In genomic region chr13:101955764-101956163, GRCh38 we compare ENCODE assay signal across 18 cellular contexts.
DNase-seq lines count a peak whose midpoint lies in the region; ATAC-seq, FAIRE-seq and TF ChIP-seq lines count a peak whose summit lies in the region.
"Had no signal": no experiment of that assay in that cellular context is flagged by ENCODE, and none has a peak within 500 bp of the region (broad histone marks: within the 10 kb centered on the region; RNA-seq: fewer than 3 reads in every experiment).

No MANE protein-coding gene starts in this region.

- TF ChIP-seq RAD21 in liver (IDR thresholded peaks at IDR 0.05) (no peak), HepG2 (CRISPR knock-in tag; IDR thresholded peaks at IDR 0.05) (no peak)

- ATAC-seq in HepG2 (no peak), HG02852 (IDR thresholded peaks at IDR 0.05; ENCODE audit: unreplicated experiment) (peak; percentile 48), left lobe of liver (peak; percentile 50)
- ATAC-seq in natural killer cell treated with Interleukin-12 subunit alpha and Interleukin-12 subunit beta and Interleukin-15 and Interleukin-18, amount 100 ng/mL, for 72 hours = no peak
- ATAC-seq: K562 had no signal

- H3K79me2 ChIP-seq in HepG2 (ENCODE audit: insufficient read depth, low read length) = no peaks in the 10 kb centered on the region

- H3K4me2 ChIP-seq in HepG2 (ENCODE audit: low read depth, low read length) = no peak overlapping the region

- POLR2A ChIA-PET in HepG2 (lab: Yijun Ruan, JAX) = no interaction called here

- TF ChIP-seq CTCF in liver (IDR thresholded peaks at IDR 0.05; ENCODE audit: low read depth, low read length, missing input control) = no peak
- no peak for TF ChIP-seq CTCF in HepG2 (CRISPR knock-in tag; IDR thresholded peaks at IDR 0.05)

- no peaks in the 10 kb centered on the region for H3K36me3 Mint-ChIP-seq in natural killer cell treated with Interleukin-12 subunit alpha and Interleukin-12 subunit beta and Interleukin-15 and Interleukin-18, amount 100 ng/mL, for 72 hours
- H3K36me3 Mint-ChIP-seq: CD14-positive monocyte had no signal

- H3K9me3 Mint-ChIP-seq in natural killer cell treated with Interleukin-12 subunit alpha and Interleukin-12 subunit beta and Interleukin-15 and Interleukin-18, amount 100 ng/mL, for 72 hours = peaks cover 2% of the 10 kb centered on the region

- H3K4me3 ChIP-seq in liver (ENCODE audit: low read depth in 1 of 3, low read length in 3 of 3) = peak overlapping the region in 2 of 3 donors; percentile 11 to 36
- no peak overlapping the region for H3K4me3 ChIP-seq in HepG2 (replicated peaks in 1 of 3; ENCODE audit: insufficient read depth in 1 of 3, low read depth in 2 of 3, low read length in 3 of 3)
- H3K4me3 ChIP-seq: K562 had no signal

- BruUV-seq in HepG2 (replicated peaks; lab: Mats Ljungman, UMichigan) = no TSS peak

- 21% methylated on average over 3 of the region's 3 CpGs for WGBS in liver
- whole genome bisulfite sequencing in HepG2 (ENCODE audit: low lambda C conversion rate) = 0% methylated on average over 3 of the region's 3 CpGs

- H3K9me3 ChIP-seq in liver (ENCODE audit: control insufficient read depth in 4 of 4, low read length in 3 of 4) (no peaks in the 10 kb centered on the region), HepG2 (ENCODE audit: low read length) (no peaks in the 10 kb centered on the region)

- no peaks in the 10 kb centered on the region for H4K20me1 ChIP-seq in HepG2 (ENCODE audit: insufficient read depth, low read length)

- no peak for TF ChIP-seq EP300 in HepG2 (IDR thresholded peaks at IDR 0.05; ENCODE audit: low read depth in 2 of 2, low read length in 2 of 2)
- TF ChIP-seq EP300 in HepG2 (CRISPR knock-in tag; IDR thresholded peaks at IDR 0.05; ENCODE audit: borderline replicate concordance) = no peak

- no peak overlapping the region for H3K27ac Mint-ChIP-seq in natural killer cell treated with Interleukin-12 subunit alpha and Interleukin-12 subunit beta and Interleukin-15 and Interleukin-18, amount 100 ng/mL, for 72 hours
- H3K27ac Mint-ChIP-seq: CD14-positive monocyte had no signal

- H3K9ac ChIP-seq in liver (ENCODE audit: low read depth in 1 of 2, low read length in 2 of 2) = no peak overlapping the region
- no peak overlapping the region for H3K9ac ChIP-seq in HepG2 (ENCODE audit: insufficient read depth, low read depth, low read length)

- no peak overlapping the region for H3K27ac ChIP-seq in liver (ENCODE audit: low read depth in 1 of 2, low read length in 2 of 2)
- H3K27ac ChIP-seq in HepG2 (ENCODE audit: extremely low read length, insufficient read depth, low read length) = no peak overlapping the region
- H3K27ac ChIP-seq: 22Rv1, HL-60 had no signal

- no peaks in the 10 kb centered on the region for H3K27me3 ChIP-seq in liver (ENCODE audit: control insufficient read depth in 4 of 4, insufficient read depth in 4 of 4, low read length in 3 of 4)
- H3K27me3 ChIP-seq in HepG2 (ENCODE audit: control insufficient read depth in 1 of 2, insufficient read depth in 2 of 2, low read length in 2 of 2) = no peaks in the 10 kb centered on the region

- no peaks in the 10 kb centered on the region for H3K36me3 ChIP-seq in liver (ENCODE audit: control insufficient read depth in 4 of 4, insufficient read depth in 3 of 4, low read depth in 1 of 4, low read length in 3 of 4)
- H3K36me3 ChIP-seq in HepG2 (replicated peaks in 1 of 2; ENCODE audit: control insufficient read depth in 1 of 2, insufficient read depth in 2 of 2, low read length in 2 of 2) = no peaks in the 10 kb centered on the region

- no peaks in the 10 kb centered on the region for H3K27me3 Mint-ChIP-seq in natural killer cell treated with Interleukin-12 subunit alpha and Interleukin-12 subunit beta and Interleukin-15 and Interleukin-18, amount 100 ng/mL, for 72 hours

- TF ChIP-seq POLR2A in HepG2 (IDR thresholded peaks at IDR 0.05; ENCODE audit: insufficient read depth in 1 of 2, low read depth in 2 of 2, low read length in 2 of 2) = no peak

- H3K4me3 Mint-ChIP-seq in natural killer cell treated with Interleukin-12 subunit alpha and Interleukin-12 subunit beta and Interleukin-15 and Interleukin-18, amount 100 ng/mL, for 72 hours = no peak overlapping the region
- H3K4me3 Mint-ChIP-seq: CD14-positive monocyte had no signal

- intact Hi-C loops in HepG2 (cut with micrococcal nuclease; ENCODE audit: unreplicated experiment) = no loop called here

- CTCF ChIA-PET in HepG2 (lab: Yijun Ruan, JAX; ENCODE audit: low intra/inter-chr PET ratio, low total read pairs) = no interaction called here

- DNase-seq in HepG2 (ENCODE audit: low spot score) (no peak), OCI-M1 (lab: John Stamatoyannopoulos, UW) (peak; percentile 65), left lobe of liver (ENCODE audit: low spot score) (no peak), NCI-H2227 (lab: John Stamatoyannopoulos, UW; ENCODE audit: unreplicated experiment) (no peak), iPS-NIHi7 (ENCODE audit: extremely low spot score) (no peak)
- no peak for DNase-seq in natural killer cell treated with Interleukin-12 subunit alpha and Interleukin-12 subunit beta and Interleukin-15 and Interleukin-18, amount 100 ng/mL, for 72 hours (ENCODE audit: low spot score)
- DNase-seq: HCEC 1CT, NCI-H1436, NCI-H2081, NCI-H2227 treated with DMSO at 0.1 percent for 48 hours, NCI-H524 treated with DMSO at 0.1 percent for 48 hours had no signal

- no peaks in the 10 kb centered on the region for H3K4me1 Mint-ChIP-seq in natural killer cell treated with Interleukin-12 subunit alpha and Interleukin-12 subunit beta and Interleukin-15 and Interleukin-18, amount 100 ng/mL, for 72 hours (ENCODE audit: low read depth in 2 of 2)
- H3K4me1 Mint-ChIP-seq: CD14-positive monocyte had no signal

- in situ Hi-C loops in HepG2 (cut with HindIII; ENCODE audit: extremely low pct_ligation_motif_present, low pct_unique_long_range_greater_than_20kb) = loop anchor here (25.0 kb wide), 1 partner anchor 607 kb away; no protein-coding TSS in a partner anchor

- H3K4me1 ChIP-seq in liver (ENCODE audit: control insufficient read depth in 4 of 4, insufficient read depth in 4 of 4, low read length in 3 of 4) = no peaks in the 10 kb centered on the region
- no peaks in the 10 kb centered on the region for H3K4me1 ChIP-seq in HepG2 (ENCODE audit: insufficient read depth, low read length)

- no peak overlapping the region for H2AFZ ChIP-seq in HepG2 (ENCODE audit: low read length)

- FAIRE-seq in HepG2 (lab: Jason Lieb, UNC) = no peak
- FAIRE-seq: GM12892, K562 had no signal

TF ChIP-seq in liver, 16 proteins besides CTCF, POLR2A, EP300 and RAD21 (continues in another document):
- no peak for TF ChIP-seq YY1 (IDR thresholded peaks at IDR 0.05)
- TF ChIP-seq, protein P1, sequence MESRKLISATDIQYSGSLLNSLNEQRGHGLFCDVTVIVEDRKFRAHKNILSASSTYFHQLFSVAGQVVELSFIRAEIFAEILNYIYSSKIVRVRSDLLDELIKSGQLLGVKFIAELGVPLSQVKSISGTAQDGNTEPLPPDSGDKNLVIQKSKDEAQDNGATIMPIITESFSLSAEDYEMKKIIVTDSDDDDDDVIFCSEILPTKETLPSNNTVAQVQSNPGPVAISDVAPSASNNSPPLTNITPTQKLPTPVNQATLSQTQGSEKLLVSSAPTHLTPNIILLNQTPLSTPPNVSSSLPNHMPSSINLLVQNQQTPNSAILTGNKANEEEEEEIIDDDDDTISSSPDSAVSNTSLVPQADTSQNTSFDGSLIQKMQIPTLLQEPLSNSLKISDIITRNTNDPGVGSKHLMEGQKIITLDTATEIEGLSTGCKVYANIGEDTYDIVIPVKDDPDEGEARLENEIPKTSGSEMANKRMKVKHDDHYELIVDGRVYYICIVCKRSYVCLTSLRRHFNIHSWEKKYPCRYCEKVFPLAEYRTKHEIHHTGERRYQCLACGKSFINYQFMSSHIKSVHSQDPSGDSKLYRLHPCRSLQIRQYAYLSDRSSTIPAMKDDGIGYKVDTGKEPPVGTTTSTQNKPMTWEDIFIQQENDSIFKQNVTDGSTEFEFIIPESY (IDR thresholded peaks at IDR 0.05) = no peak
- TF ChIP-seq EGR1 (IDR thresholded peaks at IDR 0.05; ENCODE audit: low read depth in 2 of 2) = no peak
- no peak for TF ChIP-seq MAX (IDR thresholded peaks at IDR 0.05)
- no peak for TF ChIP-seq NR2F2 (IDR thresholded peaks at IDR 0.05)

TF ChIP-seq in HepG2, 621 proteins besides CTCF, POLR2A, EP300 and RAD21 (continues in another document):
- TF ChIP-seq TAF15 (IDR thresholded peaks at IDR 0.05; ENCODE audit: low read depth, low read length, poor library complexity, severe bottlenecking) = no peak
- no peak for TF ChIP-seq ZNF850 (CRISPR knock-in tag; conservative IDR thresholded peaks at IDR 0.05)
- TF ChIP-seq DNMT3B (CRISPR knock-in tag; conservative IDR thresholded peaks at IDR 0.05) = no peak
- no peak for TF ChIP-seq CBX2 (IDR thresholded peaks at IDR 0.05; ENCODE audit: low read depth, low read length)
- TF ChIP-seq CBX2 (CRISPR knock-in tag; IDR thresholded peaks at IDR 0.05; ENCODE audit: low read depth) = no peak
- TF ChIP-seq BRF2 (CRISPR knock-in tag; IDR thresholded peaks at IDR 0.05) = no peak
- TF ChIP-seq, protein P2, sequence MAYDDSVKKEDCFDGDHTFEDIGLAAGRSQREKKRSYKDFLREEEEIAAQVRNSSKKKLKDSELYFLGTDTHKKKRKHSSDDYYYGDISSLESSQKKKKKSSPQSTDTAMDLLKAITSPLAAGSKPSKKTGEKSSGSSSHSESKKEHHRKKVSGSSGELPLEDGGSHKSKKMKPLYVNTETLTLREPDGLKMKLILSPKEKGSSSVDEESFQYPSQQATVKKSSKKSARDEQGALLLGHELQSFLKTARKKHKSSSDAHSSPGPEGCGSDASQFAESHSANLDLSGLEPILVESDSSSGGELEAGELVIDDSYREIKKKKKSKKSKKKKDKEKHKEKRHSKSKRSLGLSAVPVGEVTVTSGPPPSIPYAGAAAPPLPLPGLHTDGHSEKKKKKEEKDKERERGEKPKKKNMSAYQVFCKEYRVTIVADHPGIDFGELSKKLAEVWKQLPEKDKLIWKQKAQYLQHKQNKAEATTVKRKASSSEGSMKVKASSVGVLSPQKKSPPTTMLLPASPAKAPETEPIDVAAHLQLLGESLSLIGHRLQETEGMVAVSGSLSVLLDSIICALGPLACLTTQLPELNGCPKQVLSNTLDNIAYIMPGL (CRISPR knock-in tag; IDR thresholded peaks at IDR 0.05; ENCODE audit: borderline replicate concordance in 1 of 2, low read depth in 1 of 2) = no peak
- no peak for TF ChIP-seq TEAD2 (CRISPR knock-in tag; IDR thresholded peaks at IDR 0.05)
- no peak for TF ChIP-seq HDAC6 (IDR thresholded peaks at IDR 0.05; ENCODE audit: low read depth, low read length)
- TF ChIP-seq HIVEP1 (CRISPR knock-in tag; IDR thresholded peaks at IDR 0.05) = no peak

Comparison
In these comparisons a context has a peak if more than half of its experiments do, and no peak if none do; other contexts are left out.
1. H3K4me3 ChIP-seq: peak in liver (2 of 3); none in HepG2 (0 of 3).
2. ATAC-seq: peak in HG02852 (single experiment) and left lobe of liver (single experiment); none in HepG2 (single experiment) and natural killer cell treated with Interleukin-12 subunit alpha and Interleukin-12 subunit beta and Interleukin-15 and Interleukin-18, amount 100 ng/mL, for 72 hours (0 of 2).